16 cellular contexts compared by ENCODE assay signal in the genomic region with DNA sequence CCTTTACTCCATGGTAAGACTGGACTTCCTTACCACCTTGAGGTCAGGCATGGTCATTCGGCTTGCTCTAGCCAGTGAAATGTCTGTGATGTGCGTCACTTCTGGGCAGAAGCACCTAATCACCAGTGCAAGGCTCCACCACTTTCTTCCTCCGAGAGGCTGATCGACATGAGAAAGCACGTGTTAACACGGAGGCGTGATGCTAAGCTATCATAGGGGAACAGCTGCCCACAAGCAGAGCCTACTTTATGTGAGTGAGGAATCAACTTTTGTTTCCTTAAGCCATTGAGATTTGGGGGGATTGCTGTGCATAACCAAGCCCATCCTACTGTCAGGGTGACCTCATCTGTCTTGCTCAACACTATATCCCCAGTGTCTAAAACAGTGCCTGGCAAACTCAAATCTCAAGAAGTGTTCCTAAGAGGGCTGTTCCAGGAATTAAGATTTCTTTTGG. TPM values are rescaled to one million over a fixed set of nuclear protein-coding genes. Genes with fewer than 3 reads are reported as not detected.
DNase-seq lines count a peak whose midpoint lies in the region; ATAC-seq, FAIRE-seq and TF ChIP-seq lines count a peak whose summit lies in the region.
"Had no signal": no experiment of that assay in that cellular context is flagged by ENCODE, and none has a peak within 500 bp of the region (broad histone marks: within the 10 kb centered on the region; RNA-seq: fewer than 3 reads in every experiment).

No MANE protein-coding gene starts in this region.

- no peak overlapping the region for H3K4me2 ChIP-seq in keratinocyte (ENCODE audit: control insufficient read depth, extremely low read depth, insufficient read depth, low read depth, low read length)

- no peak overlapping the region for H3K4me3 ChIP-seq in bronchial epithelial cell (ENCODE audit: low read depth, low read length)
- no peak overlapping the region for H3K4me3 ChIP-seq in keratinocyte (ENCODE audit: control insufficient read depth in 2 of 3, extremely low read depth in 1 of 3, insufficient read depth in 2 of 3, low read depth in 1 of 3, low read length in 3 of 3)
- no peak overlapping the region for H3K4me3 ChIP-seq in suprapubic skin
- H3K4me3 ChIP-seq: uterus had no signal

- H3K9me1 ChIP-seq in keratinocyte (ENCODE audit: control insufficient read depth, extremely low read depth, insufficient read depth, low read length): no peaks in the 10 kb centered on the region

- H4K20me1 ChIP-seq in keratinocyte (ENCODE audit: control insufficient read depth, extremely low read depth, insufficient read depth, low read length): no peaks in the 10 kb centered on the region

- dilution Hi-C loops in keratinocyte (cut with MboI; ENCODE audit: extremely low pct_ligation_motif_present, low sequenced_read_pairs): no loop called here

- peak overlapping the region; percentile 83 for H3K27ac ChIP-seq in keratinocyte (ENCODE audit: control insufficient read depth, insufficient read depth, low read length)
- H3K27ac ChIP-seq in suprapubic skin: peak overlapping the region; percentile 82
- H3K27ac ChIP-seq: parathyroid adenoma, uterus had no signal

- no peak for ATAC-seq in HG03097 (IDR thresholded peaks at IDR 0.05; ENCODE audit: low FRiP score, unreplicated experiment)

- peak; percentile 31 for DNase-seq in LHCN-M2 (ENCODE audit: low read depth)
- DNase-seq in bronchial epithelial cell (ENCODE audit: low read depth): peak; percentile 26
- no peak for DNase-seq in keratinocyte (ENCODE audit: low read depth, low spot score)
- DNase-seq in suprapubic skin (ENCODE audit: low spot score in 2 of 2): no peak
- DNase-seq in activated CD4-positive, alpha-beta T cell treated with anti-CD3 and anti-CD28 coated beads, Interleukin-2, amount 50 U/mL, for 48 hours: no peak
- DNase-seq in ureter (ENCODE audit: low spot score): no peak
- DNase-seq: activated B cell treated with CpG ODN at 0.5 μM for 24 hours; CD4-positive, CD25-positive, alpha-beta regulatory T cell; cerebellar nuclear complex; NCI-H1092 treated with DMSO at 0.1 percent for 48 hours; stimulated activated CD4-positive, alpha-beta T cell treated with anti-CD3 and anti-CD28 coated beads, Interleukin-1b, Interleukin-23, amount 100 ng/mL, for 48 hours; stimulated activated CD8-positive, alpha-beta memory T cell treated with anti-CD3 and anti-CD28 coated beads, Interleukin-4, amount 100 ng/mL, for 48 hours; uterus had no signal

- WGBS in suprapubic skin: 92% methylated on average over 7 of the region's 7 CpGs

- H3K9me3 ChIP-seq in keratinocyte (ENCODE audit: control insufficient read depth, low read depth, low read length): no peaks in the 10 kb centered on the region
- H3K9me3 ChIP-seq in suprapubic skin: no peaks in the 10 kb centered on the region

- no peak for TF ChIP-seq EP300 in suprapubic skin (IDR thresholded peaks at IDR 0.05)

- no peaks in the 10 kb centered on the region for H3K27me3 ChIP-seq in bronchial epithelial cell (ENCODE audit: control insufficient read depth, insufficient read depth, low read length)
- H3K27me3 ChIP-seq in keratinocyte (ENCODE audit: control insufficient read depth, extremely low read depth, insufficient read depth, low read length): no peaks in the 10 kb centered on the region
- H3K27me3 ChIP-seq in suprapubic skin: no peaks in the 10 kb centered on the region
- H3K27me3 ChIP-seq: uterus had no signal

- no peak overlapping the region for H3K9ac ChIP-seq in keratinocyte (ENCODE audit: control insufficient read depth, extremely low read depth, insufficient read depth, low read length)
- H3K9ac ChIP-seq: parathyroid adenoma had no signal

- TF ChIP-seq POLR2A in suprapubic skin (IDR thresholded peaks at IDR 0.05): no peak

- no peak overlapping the region for H2AFZ ChIP-seq in keratinocyte (ENCODE audit: control insufficient read depth, low read length)
- H2AFZ ChIP-seq: parathyroid adenoma had no signal

- no peaks in the 10 kb centered on the region for H3K36me3 ChIP-seq in bronchial epithelial cell (ENCODE audit: control insufficient read depth, insufficient read depth, low read length)
- peaks cover 0 to 6% of the 10 kb centered on the region in 2 experiments for H3K36me3 ChIP-seq in keratinocyte (ENCODE audit: control insufficient read depth in 2 of 2, extremely low read depth in 1 of 2, insufficient read depth in 2 of 2, low read length in 2 of 2)
- H3K36me3 ChIP-seq in suprapubic skin: peaks cover 5% of the 10 kb centered on the region
- H3K36me3 ChIP-seq: uterus had no signal

- FAIRE-seq in bronchial epithelial cell (lab: Jason Lieb, UNC): no peak
- no peak for FAIRE-seq in keratinocyte (lab: Jason Lieb, UNC)
- FAIRE-seq: GM19239 had no signal

- no peaks in the 10 kb centered on the region for H3K79me2 ChIP-seq in keratinocyte (ENCODE audit: control insufficient read depth, insufficient read depth, low read length)
- H3K79me2 ChIP-seq: parathyroid adenoma had no signal

- H3K4me1 ChIP-seq in keratinocyte (ENCODE audit: control insufficient read depth, extremely low read depth, insufficient read depth, low read length): peaks cover 31% of the 10 kb centered on the region
- peaks cover 43% of the 10 kb centered on the region for H3K4me1 ChIP-seq in suprapubic skin
- H3K4me1 ChIP-seq: parathyroid adenoma, uterus had no signal

- TF ChIP-seq CTCF in bronchial epithelial cell (IDR thresholded peaks at IDR 0.05; ENCODE audit: insufficient read depth, low read length, severe bottlenecking): no peak
- no peak for TF ChIP-seq CTCF in keratinocyte (optimal IDR thresholded peaks at IDR 0.05 in 1 of 3, IDR thresholded peaks at IDR 0.05 in 1 of 3, conservative IDR thresholded peaks at IDR 0.05 in 1 of 3; ENCODE audit: extremely low read depth in 1 of 3, insufficient read depth in 2 of 3, low read length in 3 of 3)
- no peak for TF ChIP-seq CTCF in suprapubic skin (IDR thresholded peaks at IDR 0.05)

RNA-seq across cellular contexts. Expression of gene SAR1A, which starts 23.1 kb away (rescaled TPM):
- 108 and 111 TPM in 2 replicates for total RNA-seq in LHCN-M2 (2014; rRNA removed)
- 61.7 TPM for polyA plus RNA-seq in LHCN-M2 (2012)
- total RNA-seq in bronchial epithelial cell: 129 and 143 TPM in 2 replicates
- polyA plus RNA-seq in keratinocyte: 71.4 to 109 TPM (median 80.2 TPM) in 3 replicates
- polyA plus RNA-seq in keratinocyte (2011; ENCODE audit: low read depth): 42.1 TPM
- 44.9 and 71.5 TPM in 2 replicates for polyA plus RNA-seq in keratinocyte (2011; cell fraction: cytosol; rRNA removed)
- polyA plus RNA-seq in keratinocyte (2011; cell fraction: nucleus; rRNA removed): 56.6 and 70.5 TPM in 2 replicates
- polyA plus RNA-seq in keratinocyte (2012; ENCODE audit: low replicate concordance): 51.8 and 76.0 TPM in 2 replicates
- polyA minus RNA-seq in keratinocyte: 77.5 to 146 TPM (median 102 TPM) in 3 replicates
- 95.0 TPM for polyA minus RNA-seq in keratinocyte (2011; cell fraction: cytosol; rRNA and poly(A)+ RNA removed)
- polyA minus RNA-seq in keratinocyte (2011; cell fraction: nucleus; rRNA and poly(A)+ RNA removed): 45.6 and 96.0 TPM in 2 replicates
- total RNA-seq in suprapubic skin: 10 to 100 TPM; 48.2 to 66.7 (median 49.5) TPM
- total RNA-seq in ureter: 116 TPM

RNA-seq across cellular contexts. Expression of gene PPA1, which starts 39.8 kb away (rescaled TPM):
- total RNA-seq in LHCN-M2 (2014; rRNA removed): 178 and 180 TPM in 2 replicates
- 90.3 TPM for polyA plus RNA-seq in LHCN-M2 (2012)
- total RNA-seq in bronchial epithelial cell: 196 and 350 TPM in 2 replicates
- 201 to 324 TPM (median 203 TPM) in 3 replicates for polyA plus RNA-seq in keratinocyte
- polyA plus RNA-seq in keratinocyte (2011; ENCODE audit: low read depth): 92.1 TPM
- 200 and 321 TPM in 2 replicates for polyA plus RNA-seq in keratinocyte (2011; cell fraction: cytosol; rRNA removed)
- polyA plus RNA-seq in keratinocyte (2011; cell fraction: nucleus; rRNA removed): 110 and 188 TPM in 2 replicates
- polyA plus RNA-seq in keratinocyte (2012; ENCODE audit: low replicate concordance): 181 and 204 TPM in 2 replicates
- polyA minus RNA-seq in keratinocyte: 24.9 to 201 TPM (median 79.6 TPM) in 3 replicates
- polyA minus RNA-seq in keratinocyte (2011; cell fraction: cytosol; rRNA and poly(A)+ RNA removed): 138 TPM
- polyA minus RNA-seq in keratinocyte (2011; cell fraction: nucleus; rRNA and poly(A)+ RNA removed): 30.4 and 56.4 TPM in 2 replicates
- total RNA-seq in suprapubic skin: 100 to 1,000 TPM in 3 of 4 donors, 10 to 100 TPM in 1; 61.5 to 137 (median 118) TPM
- 125 TPM for total RNA-seq in ureter

RNA-seq across cellular contexts. Expression of gene TYSND1, which starts 46.9 kb away (rescaled TPM):
- total RNA-seq in LHCN-M2 (2014; rRNA removed) (14.1 and 20.5 TPM in 2 replicates), bronchial epithelial cell (32.1 and 33.5 TPM in 2 replicates), suprapubic skin (10 to 100 TPM; 32.7 to 42.5 (median 35.2) TPM), ureter (22.2 TPM)
- polyA plus RNA-seq in LHCN-M2 (2012): 5.3 TPM
- polyA plus RNA-seq in keratinocyte: 9.6 to 15.2 TPM (median 9.9 TPM) in 3 replicates
- 4.3 TPM for polyA plus RNA-seq in keratinocyte (2011; ENCODE audit: low read depth)
- polyA plus RNA-seq in keratinocyte (2011; cell fraction: cytosol; rRNA removed): 7.7 and 11.8 TPM in 2 replicates
- polyA plus RNA-seq in keratinocyte (2011; cell fraction: nucleus; rRNA removed): 29.4 and 40.3 TPM in 2 replicates
- 12.7 and 18.5 TPM in 2 replicates for polyA plus RNA-seq in keratinocyte (2012; ENCODE audit: low replicate concordance)
- polyA minus RNA-seq in keratinocyte: 8.4 to 11.4 TPM (median 9.6 TPM) in 3 replicates
- 14.0 TPM for polyA minus RNA-seq in keratinocyte (2011; cell fraction: cytosol; rRNA and poly(A)+ RNA removed)
- polyA minus RNA-seq in keratinocyte (2011; cell fraction: nucleus; rRNA and poly(A)+ RNA removed): 13.3 and 15.0 TPM in 2 replicates

Comparison
In these comparisons a context has a peak if more than half of its experiments do, and no peak if none do; other contexts are left out.
1. DNase-seq: peak in LHCN-M2 (single experiment) and bronchial epithelial cell (single experiment); none in keratinocyte (single experiment), suprapubic skin (0 of 2), activated CD4-positive, alpha-beta T cell treated with anti-CD3 and anti-CD28 coated beads, Interleukin-2, amount 50 U/mL, for 48 hours (0 of 2) and ureter (single experiment).